22 cellular contexts compared by ENCODE assay signal in the genomic region with DNA sequence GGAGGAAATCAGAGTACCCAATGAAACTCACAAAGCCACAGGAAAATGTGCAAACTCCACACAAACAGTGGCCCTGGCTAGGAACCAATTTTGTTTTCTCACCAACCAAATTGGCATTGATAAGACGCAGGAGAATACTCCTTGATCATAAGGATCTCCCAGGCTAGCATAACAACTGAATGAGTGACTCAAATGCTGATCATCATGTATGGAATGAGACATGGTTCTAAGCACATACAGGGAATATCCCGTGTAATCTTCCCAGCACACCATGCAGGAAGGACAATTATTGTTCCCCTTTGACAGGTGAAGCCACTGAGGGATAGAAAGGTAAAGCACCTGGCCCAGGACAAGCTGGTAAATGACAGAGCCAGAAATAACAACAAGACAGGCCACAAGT.
A peak's percentile ranks its signal among the peaks of the same experiment; 100 is the strongest.
DNase-seq lines count a peak whose midpoint lies in the region; ATAC-seq and TF ChIP-seq lines count a peak whose summit lies in the region.
"Had no signal": no experiment of that assay in that cellular context is flagged by ENCODE, and none has a peak within 500 bp of the region (broad histone marks: within the 10 kb centered on the region; RNA-seq: fewer than 3 reads in every experiment).

No MANE protein-coding gene starts in this region.

- no peak overlapping the region for H3K27ac ChIP-seq in mammary epithelial cell (ENCODE audit: insufficient read depth, low read depth, low read length)
- no peak overlapping the region for H3K27ac ChIP-seq in breast epithelium
- H3K27ac ChIP-seq in RWPE1 = no peak overlapping the region
- H3K27ac ChIP-seq in foreskin keratinocyte = no peak overlapping the region
- H3K27ac ChIP-seq: 22Rv1, SK-N-MC had no signal

- H3K79me2 ChIP-seq in mammary epithelial cell (ENCODE audit: insufficient read depth, low read length) = no peaks in the 10 kb centered on the region

- peak; percentile 45 for DNase-seq in mammary epithelial cell
- no peak for DNase-seq in breast epithelium (ENCODE audit: low spot score in 2 of 2)
- peak; percentile 17 for DNase-seq in RWPE1 (ENCODE audit: low spot score)
- peak in 1 of 2 donors; percentile 40 for DNase-seq in foreskin keratinocyte
- DNase-seq in NK-92 (lab: John Stamatoyannopoulos, UW; ENCODE audit: unreplicated experiment) = no peak
- DNase-seq in iPS-NIHi7 (ENCODE audit: extremely low spot score) = no peak
- DNase-seq in AML-193 (lab: John Stamatoyannopoulos, UW) = no peak
- DNase-seq: ACHN, GDM1, H7, HFFc6, Kasumi-1, NCI-H1694 treated with DMSO at 0.1 percent for 48 hours, NCI-H2081 treated with DMSO at 0.1 percent for 48 hours, NCI-H2171 treated with DMSO at 0.1 percent for 48 hours, NCI-H524 treated with DMSO at 0.1 percent for 48 hours, RPMI8226, SHP77 treated with DMSO at 0.1 percent for 48 hours, SW 1271 had no signal

- no peaks in the 10 kb centered on the region for H3K36me3 ChIP-seq in mammary epithelial cell (ENCODE audit: insufficient read depth, low read length)
- no peaks in the 10 kb centered on the region for H3K36me3 ChIP-seq in breast epithelium

- no peak overlapping the region for H3K9ac ChIP-seq in mammary epithelial cell (ENCODE audit: insufficient read depth, low read length)

- TF ChIP-seq CTCF in mammary epithelial cell (conservative IDR thresholded peaks at IDR 0.05 in 1 of 2, IDR thresholded peaks at IDR 0.05 in 1 of 2; ENCODE audit: extremely low read depth in 1 of 2, insufficient read depth in 1 of 2, low read depth in 1 of 2, low read length in 2 of 2) (no peak), breast epithelium (IDR thresholded peaks at IDR 0.05) (no peak), RWPE1 (conservative IDR thresholded peaks at IDR 0.05; ENCODE audit: low read depth) (no peak), foreskin keratinocyte (conservative IDR thresholded peaks at IDR 0.05) (no peak)

- dilution Hi-C loops in mammary epithelial cell (cut with HindIII; ENCODE audit: low sequenced_read_pairs) = no loop called here

- H3K9me3 ChIP-seq in mammary epithelial cell (replicated peaks; ENCODE audit: insufficient read depth, low read length) (no peaks in the 10 kb centered on the region), breast epithelium (no peaks in the 10 kb centered on the region)

- WGBS in mammary epithelial cell (ENCODE audit: low coverage, missing lambda C conversion rate) = 86% methylated on average over 2 of the region's 2 CpGs

- peak; percentile 92 for ATAC-seq in foreskin keratinocyte
- no peak for ATAC-seq in GM19324 (IDR thresholded peaks at IDR 0.05; ENCODE audit: low FRiP score, unreplicated experiment)

- intact Hi-C loops in mammary epithelial cell (cut with micrococcal nuclease) (no loop called here), breast epithelium (cut with DNase I; ENCODE audit: low total_unique reads) (no loop called here)

- no peaks in the 10 kb centered on the region for H4K20me1 ChIP-seq in mammary epithelial cell (ENCODE audit: insufficient read depth, low read length)

- H3K4me1 ChIP-seq in mammary epithelial cell (ENCODE audit: insufficient read depth, low read length) (no peaks in the 10 kb centered on the region), breast epithelium (no peaks in the 10 kb centered on the region), foreskin keratinocyte (no peaks in the 10 kb centered on the region)

- in situ Hi-C loops in mammary epithelial cell (cut with MboI; ENCODE audit: low sequenced_read_pairs in 2 of 2) = no loop called here

- no peak for TF ChIP-seq POLR2A in breast epithelium (IDR thresholded peaks at IDR 0.05)

- H3K4me3 ChIP-seq in mammary epithelial cell (replicated peaks in 1 of 3; ENCODE audit: insufficient read depth in 1 of 3, low read depth in 2 of 3, low read length in 3 of 3) = no peak overlapping the region
- H3K4me3 ChIP-seq in breast epithelium = no peak overlapping the region
- H3K4me3 ChIP-seq: SK-N-MC had no signal

- POLR2A ChIA-PET in RWPE1 (lab: Yijun Ruan, JAX; ENCODE audit: low non-redundant PET) = no interaction called here

- BruUV-seq in mammary epithelial cell (replicated peaks; lab: Mats Ljungman, UMichigan) = no TSS peak

- CTCF ChIA-PET in mammary epithelial cell (lab: Charles Lee; ENCODE audit: low non-redundant PET) (no interaction called here), RWPE1 (lab: Yijun Ruan, JAX) (interaction anchor here (0.6 kb wide), 1 partner anchor 1896 kb away, joined by 3 read pairs; no protein-coding TSS in a partner anchor)

- no peak overlapping the region for H3K4me2 ChIP-seq in mammary epithelial cell (ENCODE audit: insufficient read depth, low read depth, low read length)

- H3K27me3 ChIP-seq in mammary epithelial cell (ENCODE audit: insufficient read depth, low read length) (no peaks in the 10 kb centered on the region), breast epithelium (no peaks in the 10 kb centered on the region), foreskin keratinocyte (no peaks in the 10 kb centered on the region)

- no peak overlapping the region for H2AFZ ChIP-seq in mammary epithelial cell (ENCODE audit: low read depth, low read length)

Comparison
In these comparisons a context has a peak if more than half of its experiments do, and no peak if none do; other contexts are left out.
1. DNase-seq: peak in mammary epithelial cell (single experiment) and RWPE1 (single experiment); none in breast epithelium (0 of 2), NK-92 (single experiment), iPS-NIHi7 (single experiment) and AML-193 (0 of 2).